13 cellular contexts compared by ENCODE assay signal in genomic region chr3:195035345-195036202, GRCh38.
DNase-seq lines count a peak whose midpoint lies in the region; ATAC-seq and TF ChIP-seq lines count a peak whose summit lies in the region.
"Had no signal": no experiment of that assay in that cellular context is flagged by ENCODE, and none has a peak within 500 bp of the region (broad histone marks: within the 10 kb centered on the region; RNA-seq: fewer than 3 reads in every experiment).

No MANE protein-coding gene starts in this region.

- peaks cover 0 to 2% of the 10 kb centered on the region in 2 donors for H3K27me3 Mint-ChIP-seq in natural killer cell treated with Interleukin-12 subunit alpha and Interleukin-12 subunit beta and Interleukin-15 and Interleukin-18, amount 100 ng/mL, for 72 hours
- peaks cover 4 to 11% of the 10 kb centered on the region in 2 donors for H3K27me3 Mint-ChIP-seq in natural killer cell (ENCODE audit: low read depth in 2 of 2)

- H3K4me1 Mint-ChIP-seq in natural killer cell treated with Interleukin-12 subunit alpha and Interleukin-12 subunit beta and Interleukin-15 and Interleukin-18, amount 100 ng/mL, for 72 hours (ENCODE audit: low read depth in 2 of 2) = no peaks in the 10 kb centered on the region
- no peaks in the 10 kb centered on the region for H3K4me1 Mint-ChIP-seq in natural killer cell

- H3K27me3 ChIP-seq in Panc1 (ENCODE audit: control insufficient read depth, insufficient read depth, low read length) = no peaks in the 10 kb centered on the region
- H3K27me3 ChIP-seq in left ventricle myocardium inferior (ENCODE audit: low read depth) = no peaks in the 10 kb centered on the region

- peak; percentile 6 to 30 for ATAC-seq in natural killer cell treated with Interleukin-12 subunit alpha and Interleukin-12 subunit beta and Interleukin-15 and Interleukin-18, amount 100 ng/mL, for 72 hours
- no peak for ATAC-seq in natural killer cell
- ATAC-seq in Panc1 = peak; percentile 40
- ATAC-seq in GM18858 (IDR thresholded peaks at IDR 0.05; ENCODE audit: unreplicated experiment) = no peak
- no peak for ATAC-seq in GM21526 (IDR thresholded peaks at IDR 0.05; ENCODE audit: low FRiP score, unreplicated experiment)

- H3K27ac Mint-ChIP-seq in natural killer cell treated with Interleukin-12 subunit alpha and Interleukin-12 subunit beta and Interleukin-15 and Interleukin-18, amount 100 ng/mL, for 72 hours = no peak overlapping the region
- H3K27ac Mint-ChIP-seq in natural killer cell = no peak overlapping the region
- H3K27ac Mint-ChIP-seq: activated CD4-positive, alpha-beta memory T cell treated with anti-CD3 and anti-CD28 coated beads for 36 hours had no signal

- in situ Hi-C loops in Panc1 (cut with HindIII; ENCODE audit: low pct_unique_long_range_greater_than_20kb, low sequenced_read_pairs) = no loop called here

- TF ChIP-seq CTCF in natural killer cell (IDR thresholded peaks at IDR 0.05) = no peak
- TF ChIP-seq CTCF in Panc1 (IDR thresholded peaks at IDR 0.05) = no peak; the same call in 1 of the 2 replicates
- TF ChIP-seq CTCF in left ventricle myocardium inferior (IDR thresholded peaks at IDR 0.05; ENCODE audit: borderline replicate concordance) = peak; percentile 26

- no peaks in the 10 kb centered on the region for H3K36me3 Mint-ChIP-seq in natural killer cell treated with Interleukin-12 subunit alpha and Interleukin-12 subunit beta and Interleukin-15 and Interleukin-18, amount 100 ng/mL, for 72 hours
- H3K36me3 Mint-ChIP-seq in natural killer cell = no peaks in the 10 kb centered on the region
- H3K36me3 Mint-ChIP-seq: activated CD4-positive, alpha-beta memory T cell treated with anti-CD3 and anti-CD28 coated beads for 36 hours had no signal

- H3K27ac ChIP-seq in Panc1 (ENCODE audit: low read length) = peak overlapping the region; percentile 89
- H3K27ac ChIP-seq in left ventricle myocardium inferior (replicated peaks) = no peak overlapping the region
- H3K27ac ChIP-seq: tibial artery had no signal

- intact Hi-C loops in natural killer cell (cut with micrococcal nuclease) (no loop called here), Panc1 (cut with micrococcal nuclease; ENCODE audit: unreplicated experiment) (loop anchor here (10.0 kb wide), 1 partner anchor 351 kb away; the partner anchor contains the start of gene FAM43A), left ventricle myocardium inferior (cut with micrococcal nuclease) (no loop called here)

- no peak overlapping the region for H3K4me3 ChIP-seq in Panc1 (ENCODE audit: low read depth in 2 of 2, low read length in 2 of 2)
- H3K4me3 ChIP-seq in left ventricle myocardium inferior = no peak overlapping the region
- H3K4me3 ChIP-seq: tibial artery had no signal

- POLR2A ChIA-PET in Panc1 (lab: Charles Lee) = interaction anchor here (0.6 kb wide), 1 partner anchor 120 kb away, joined by 4 read pairs; no protein-coding TSS in a partner anchor

- no peaks in the 10 kb centered on the region for H3K9me3 Mint-ChIP-seq in natural killer cell treated with Interleukin-12 subunit alpha and Interleukin-12 subunit beta and Interleukin-15 and Interleukin-18, amount 100 ng/mL, for 72 hours
- H3K9me3 Mint-ChIP-seq in natural killer cell = no peaks in the 10 kb centered on the region
- H3K9me3 Mint-ChIP-seq: activated CD4-positive, alpha-beta memory T cell treated with anti-CD3 and anti-CD28 coated beads for 36 hours had no signal

- H3K9me3 ChIP-seq in Panc1 (ENCODE audit: control insufficient read depth, insufficient read depth, low read depth, low read length) (no peaks in the 10 kb centered on the region), left ventricle myocardium inferior (replicated peaks) (peaks cover 6% of the 10 kb centered on the region)

- DNase-seq in natural killer cell treated with Interleukin-12 subunit alpha and Interleukin-12 subunit beta and Interleukin-15 and Interleukin-18, amount 100 ng/mL, for 72 hours (ENCODE audit: low spot score) = no peak
- no peak for DNase-seq in natural killer cell
- DNase-seq in Panc1 (ENCODE audit: low read depth, low spot score) = no peak
- DNase-seq in left ventricle myocardium inferior = no peak
- DNase-seq in putamen (ENCODE audit: low spot score) = no peak
- DNase-seq in OCI-M1 (lab: John Stamatoyannopoulos, UW) = no peak
- DNase-seq: activated CD4-positive, alpha-beta memory T cell treated with anti-CD3 and anti-CD28 coated beads for 36 hours; activated naive CD4-positive, alpha-beta T cell treated with anti-CD3 and anti-CD28 coated beads, Interleukin-2, amount 50 U/mL, for 16 hours; NCI-H774; SW 1271; tibial artery had no signal

- H3K36me3 ChIP-seq in Panc1 (ENCODE audit: control insufficient read depth, insufficient read depth, low read length) = no peaks in the 10 kb centered on the region
- H3K36me3 ChIP-seq in left ventricle myocardium inferior = no peaks in the 10 kb centered on the region
- H3K36me3 ChIP-seq: tibial artery had no signal

- H3K4me1 ChIP-seq in Panc1 (ENCODE audit: control insufficient read depth, insufficient read depth, low read length) = peaks cover 63% of the 10 kb centered on the region
- H3K4me1 ChIP-seq in left ventricle myocardium inferior = peaks cover 25% of the 10 kb centered on the region
- H3K4me1 ChIP-seq: tibial artery had no signal

- CTCF ChIA-PET in Panc1 (lab: Charles Lee) = interaction anchor here (0.6 kb wide), 1 partner anchor 16 kb away, joined by 3 read pairs; no protein-coding TSS in a partner anchor

- BruUV-seq in Panc1 (replicated peaks; lab: Mats Ljungman, UMichigan) = no TSS peak

- H3K4me3 Mint-ChIP-seq in natural killer cell treated with Interleukin-12 subunit alpha and Interleukin-12 subunit beta and Interleukin-15 and Interleukin-18, amount 100 ng/mL, for 72 hours = no peak overlapping the region
- no peak overlapping the region for H3K4me3 Mint-ChIP-seq in natural killer cell
- H3K4me3 Mint-ChIP-seq: activated CD4-positive, alpha-beta memory T cell treated with anti-CD3 and anti-CD28 coated beads for 36 hours had no signal

Comparison
In these comparisons a context has a peak if more than half of its experiments do, and no peak if none do; other contexts are left out.
1. ATAC-seq: peak in natural killer cell treated with Interleukin-12 subunit alpha and Interleukin-12 subunit beta and Interleukin-15 and Interleukin-18, amount 100 ng/mL, for 72 hours (2 of 2) and Panc1 (single experiment); none in natural killer cell (0 of 3), GM18858 (single experiment) and GM21526 (single experiment).